ENCODE assay signal across 1 cellular context in genomic region chr2:31888550-31888949, GRCh38.
TF ChIP-seq lines count a peak whose summit lies in the region.

No MANE protein-coding gene starts in this region.

TF ChIP-seq in GM12878, 131 proteins besides CTCF, POLR2A, EP300 and RAD21 (continued from another document):
- TF ChIP-seq NKRF (conservative IDR thresholded peaks at IDR 0.05), result no peak
- TF ChIP-seq NR2C2 (IDR thresholded peaks at IDR 0.05; ENCODE audit: borderline replicate concordance, control insufficient read depth, insufficient read length, low read depth), result no peak
- TF ChIP-seq FOXM1 (IDR thresholded peaks at IDR 0.05; ENCODE audit: low read depth, low read length), result no peak
- TF ChIP-seq CREB1 (IDR thresholded peaks at IDR 0.05; ENCODE audit: low read depth), result no peak
- TF ChIP-seq RAD51 (IDR thresholded peaks at IDR 0.05), result no peak
- no peak for TF ChIP-seq NRF1 (conservative IDR thresholded peaks at IDR 0.05; ENCODE audit: low read depth, low read length)
- no peak for TF ChIP-seq MTA2 (IDR thresholded peaks at IDR 0.05; ENCODE audit: low read depth)
- TF ChIP-seq MYC (IDR thresholded peaks at IDR 0.05; ENCODE audit: insufficient read depth, insufficient read length, insufficient replicate concordance, low read length, severe bottlenecking), result no peak
- no peak for TF ChIP-seq NR2F1 (conservative IDR thresholded peaks at IDR 0.05)
